Comparison of ENCODE assay signal across 14 cellular contexts in genomic region chr7:26365897-26366267, GRCh38.
A peak's percentile ranks its signal among the peaks of the same experiment; 100 is the strongest.
DNase-seq lines count a peak whose midpoint lies in the region; ATAC-seq, FAIRE-seq and TF ChIP-seq lines count a peak whose summit lies in the region.
"Had no signal": no experiment of that assay in that cellular context is flagged by ENCODE, and none has a peak within 500 bp of the region (broad histone marks: within the 10 kb centered on the region; RNA-seq: fewer than 3 reads in every experiment).

No MANE protein-coding gene starts in this region.

- H3K27me3 ChIP-seq in K562 (ENCODE audit: control insufficient read depth in 2 of 2, insufficient read depth in 2 of 2, low read length in 2 of 2): no peaks in the 10 kb centered on the region
- H3K27me3 ChIP-seq: Peyer's patch had no signal

- H3K27ac ChIP-seq in K562 (ENCODE audit: extremely low read depth, low read depth, low read length): no peak overlapping the region
- H3K27ac ChIP-seq: Peyer's patch had no signal

- H2AFZ ChIP-seq in K562 (ENCODE audit: low read depth, low read length): no peak overlapping the region

- in situ Hi-C loops in K562 (cut with MboI): loop anchor here (5.0 kb wide), 4 partner anchors 274 to 801 kb away; partner anchors contain the start of gene HOXA9

- no peak for TF ChIP-seq RAD21 in K562 (CRISPR knock-in tag; conservative IDR thresholded peaks at IDR 0.05 in 1 of 2, IDR thresholded peaks at IDR 0.05 in 1 of 2)

- no peaks in the 10 kb centered on the region for H3K79me2 ChIP-seq in K562 (ENCODE audit: control insufficient read depth, insufficient read depth, low read length)

- no peaks in the 10 kb centered on the region for H4K20me1 ChIP-seq in K562 (replicated peaks; ENCODE audit: control insufficient read depth, insufficient read depth, low read length)

- no TSS peak for BruUV-seq in K562 (replicated peaks; lab: Mats Ljungman, UMichigan)

- no peaks in the 10 kb centered on the region for H3K27me3 Mint-ChIP-seq in progenitor cell of endocrine pancreas

- no peak overlapping the region for H3K4me2 ChIP-seq in K562 (ENCODE audit: insufficient read depth, low read length)

- peak overlapping the region; percentile 92 for H3K27ac Mint-ChIP-seq in progenitor cell of endocrine pancreas
- H3K27ac Mint-ChIP-seq: HFFc6 had no signal

- H3K36me3 Mint-ChIP-seq in progenitor cell of endocrine pancreas (ENCODE audit: insufficient read depth): no peaks in the 10 kb centered on the region

- intact Hi-C loops in K562 (cut with micrococcal nuclease): loop anchor here (1.0 to 10.0 kb wide), 5 partner anchors 75 to 511 kb away; partner anchors contain the start of genes CBX3, HNRNPA2B1 and SNX10

- H3K9me3 Mint-ChIP-seq in progenitor cell of endocrine pancreas (ENCODE audit: low read depth): no peaks in the 10 kb centered on the region
- H3K9me3 Mint-ChIP-seq: HFFc6 had no signal

- peaks cover 8% of the 10 kb centered on the region; the same call in 2 of the 3 replicates for H3K36me3 ChIP-seq in K562 (ENCODE audit: control insufficient read depth, insufficient read depth, low read length)
- H3K36me3 ChIP-seq: Peyer's patch had no signal

- H3K4me1 ChIP-seq in K562 (replicated peaks in 1 of 2; ENCODE audit: control insufficient read depth in 2 of 2, insufficient read depth in 2 of 2, low read length in 2 of 2): no peaks in the 10 kb centered on the region; a peak in 1 of 5 replicates
- H3K4me1 ChIP-seq: Peyer's patch had no signal

- ATAC-seq in K562: no peak

- H3K4me1 Mint-ChIP-seq in progenitor cell of endocrine pancreas (ENCODE audit: low read depth): peaks cover 22% of the 10 kb centered on the region

- no peaks in the 10 kb centered on the region for H3K9me1 ChIP-seq in K562 (ENCODE audit: control insufficient read depth, insufficient read depth, low read length)

- no peak for DNase-seq in HTR-8/SVneo (ENCODE audit: insufficient read length, low spot score)
- DNase-seq in K562 (ENCODE audit: extremely low read depth in 1 of 4, low spot score in 3 of 4): no peak
- peak; percentile 27 for DNase-seq in kidney tubule cell (ENCODE audit: low spot score)
- no peak for DNase-seq in progenitor cell of endocrine pancreas (ENCODE audit: low spot score, unreplicated experiment)
- DNase-seq in activated CD4-positive, CD25-positive, alpha-beta regulatory T cell treated with anti-CD3 and anti-CD28 coated beads, Interleukin-2, amount 50 U/mL, for 72 hours: no peak
- no peak for DNase-seq in NCI-H2227 treated with DMSO at 0.1 percent for 48 hours (lab: John Stamatoyannopoulos, UW)
- no peak for DNase-seq in NCI-H2029 treated with DMSO at 0.1 percent for 48 hours (lab: John Stamatoyannopoulos, UW)
- DNase-seq: DMS79 treated with DMSO at 0.1 percent for 48 hours, HFFc6, IMR-90, Karpas-422, NCI-H146, NCI-H2081, Peyer's patch had no signal

- FAIRE-seq in HTR-8/SVneo (lab: Jason Lieb, UNC) (peak; percentile 49), K562 (lab: Jason Lieb, UNC) (no peak)

- H3K9me3 ChIP-seq in K562 (replicated peaks; ENCODE audit: control insufficient read depth, insufficient read depth, low read depth, low read length): no peaks in the 10 kb centered on the region
- H3K9me3 ChIP-seq: Peyer's patch had no signal

- no peak overlapping the region for H3K4me3 ChIP-seq in K562
- H3K4me3 ChIP-seq: Peyer's patch had no signal

- no peak overlapping the region for H3K4me3 Mint-ChIP-seq in progenitor cell of endocrine pancreas (ENCODE audit: low read depth)
- H3K4me3 Mint-ChIP-seq: HFFc6 had no signal

- H3K9ac ChIP-seq in K562 (ENCODE audit: insufficient read depth in 1 of 2, low read depth in 2 of 2, low read length in 2 of 2): no peak overlapping the region

- CTCF ChIA-PET in K562 (lab: Yijun Ruan, JAX; ENCODE audit: low intra/inter-chr PET ratio): interaction anchor here (0.6 to 3.7 kb wide), 11 partner anchors 74 to 526 kb away, joined by 3 to 27 read pairs (median 5); partner anchors contain the start of genes CBX3 and SNX10

- no peak for TF ChIP-seq POLR2A in K562 (conservative IDR thresholded peaks at IDR 0.05)

- no peak for TF ChIP-seq EP300 in K562 (IDR thresholded peaks at IDR 0.05; ENCODE audit: low read length)

- POLR2A ChIA-PET in K562 (lab: Yijun Ruan, JAX): interaction anchor here (1.0 to 2.0 kb wide), 4 partner anchors 10 to 472 kb away, joined by 4 to 11 read pairs (median 7); partner anchors contain the start of gene HNRNPA2B1

- TF ChIP-seq CTCF in K562 (IDR thresholded peaks at IDR 0.05 in 2 of 3, conservative IDR thresholded peaks at IDR 0.05 in 1 of 3; ENCODE audit: insufficient read depth in 2 of 3, low read depth in 1 of 3, low read length in 3 of 3) (no peak), progenitor cell of endocrine pancreas (IDR thresholded peaks at IDR 0.05; ENCODE audit: unreplicated experiment) (no peak)

TF ChIP-seq in K562, 482 proteins besides CTCF, POLR2A, EP300 and RAD21 (continues in another document):
- TF ChIP-seq FOSL1 (tag; conservative IDR thresholded peaks at IDR 0.05): peak; percentile 67
- TF ChIP-seq HES1 (IDR thresholded peaks at IDR 0.05; ENCODE audit: low read depth): no peak
- no peak for TF ChIP-seq CTBP1 (IDR thresholded peaks at IDR 0.05; ENCODE audit: borderline replicate concordance)
- no peak for TF ChIP-seq NEUROD1 (IDR thresholded peaks at IDR 0.05; ENCODE audit: borderline replicate concordance, low read depth, low read length, partially characterized antibody)
- no peak for TF ChIP-seq ZNF512 (tag; IDR thresholded peaks at IDR 0.05)
- TF ChIP-seq SAFB2 (IDR thresholded peaks at IDR 0.05; ENCODE audit: borderline replicate concordance, low read depth, low read length, severe bottlenecking): no peak
- TF ChIP-seq GABPB1 (CRISPR knock-in tag; IDR thresholded peaks at IDR 0.05): no peak
- TF ChIP-seq BACH1 (tag; IDR thresholded peaks at IDR 0.05): no peak
- no peak for TF ChIP-seq ZNF518B (CRISPR knock-in tag; IDR thresholded peaks at IDR 0.05)
- TF ChIP-seq BRD9 (IDR thresholded peaks at IDR 0.05; ENCODE audit: low read depth, partially characterized antibody): no peak
- peak; percentile 24; the same call in 1 of the 2 replicates for TF ChIP-seq NFE2 (IDR thresholded peaks at IDR 0.05; ENCODE audit: low read depth)
- no peak for TF ChIP-seq TAF9B (IDR thresholded peaks at IDR 0.05; ENCODE audit: partially characterized antibody)
- no peak for TF ChIP-seq RHOXF2B (CRISPR knock-in tag; conservative IDR thresholded peaks at IDR 0.05)
- no peak for TF ChIP-seq ZNF143 (CRISPR knock-in tag; IDR thresholded peaks at IDR 0.05)
- TF ChIP-seq MAFG (tag; conservative IDR thresholded peaks at IDR 0.05): peak; percentile 56; the same call in 1 of the 2 replicates
- no peak for TF ChIP-seq FOXP1 (CRISPR knock-in tag; IDR thresholded peaks at IDR 0.05)
- TF ChIP-seq HMBOX1 (IDR thresholded peaks at IDR 0.05): peak; percentile 84
- TF ChIP-seq MCM2 (IDR thresholded peaks at IDR 0.05; ENCODE audit: low read depth): no peak
